In genomic region chr12:93094988-93095737, GRCh38 we compare ENCODE assay signal across 10 cellular contexts.
DNase-seq lines count a peak whose midpoint lies in the region; ATAC-seq and TF ChIP-seq lines count a peak whose summit lies in the region.
"Had no signal": no experiment of that assay in that cellular context is flagged by ENCODE, and none has a peak within 500 bp of the region (broad histone marks: within the 10 kb centered on the region; RNA-seq: fewer than 3 reads in every experiment).

No MANE protein-coding gene starts in this region.

- peaks cover 6 to 14% of the 10 kb centered on the region in 2 donors for H3K4me1 Mint-ChIP-seq in effector memory CD8-positive, alpha-beta T cell (ENCODE audit: low read depth in 2 of 2)
- peaks cover 2% of the 10 kb centered on the region for H3K4me1 Mint-ChIP-seq in neural progenitor cell

- H3K79me2 ChIP-seq in neural progenitor cell (ENCODE audit: low read depth) = no peaks in the 10 kb centered on the region

- ATAC-seq in GM18505 (IDR thresholded peaks at IDR 0.05; ENCODE audit: unreplicated experiment) (peak; percentile 75), GM21423 (IDR thresholded peaks at IDR 0.05; ENCODE audit: unreplicated experiment) (peak; percentile 90), HG03354 (IDR thresholded peaks at IDR 0.05; ENCODE audit: poor library complexity, severe bottlenecking, unreplicated experiment) (peak; percentile 94), foreskin keratinocyte (no peak)
- ATAC-seq in effector memory CD8-positive, alpha-beta T cell (replicated peaks) = peak; percentile 47

- H3K4me2 ChIP-seq in neural progenitor cell = no peak overlapping the region
- H3K4me2 ChIP-seq: PC-9 had no signal

- H3K27ac Mint-ChIP-seq in effector memory CD8-positive, alpha-beta T cell = peak overlapping the region in 1 of 2 donors; percentile 55
- H3K27ac Mint-ChIP-seq in neural progenitor cell = no peak overlapping the region

- no peaks in the 10 kb centered on the region for H3K36me3 Mint-ChIP-seq in effector memory CD8-positive, alpha-beta T cell (ENCODE audit: insufficient read depth)
- H3K36me3 Mint-ChIP-seq in neural progenitor cell = no peaks in the 10 kb centered on the region

- H3K9me3 ChIP-seq in neural progenitor cell (ENCODE audit: low read depth) = no peaks in the 10 kb centered on the region

- H4K20me1 ChIP-seq in neural progenitor cell (ENCODE audit: low read depth) = no peaks in the 10 kb centered on the region

- H3K4me3 ChIP-seq in neural progenitor cell = no peak overlapping the region
- H3K4me3 ChIP-seq: PC-9 had no signal

- H3K36me3 ChIP-seq in neural progenitor cell = no peaks in the 10 kb centered on the region

- H3K9me3 Mint-ChIP-seq in effector memory CD8-positive, alpha-beta T cell = no peaks in the 10 kb centered on the region
- H3K9me3 Mint-ChIP-seq in neural progenitor cell = no peaks in the 10 kb centered on the region

- no peaks in the 10 kb centered on the region for H3K27me3 Mint-ChIP-seq in effector memory CD8-positive, alpha-beta T cell
- no peaks in the 10 kb centered on the region for H3K27me3 Mint-ChIP-seq in neural progenitor cell (ENCODE audit: insufficient read depth, low read depth)

- no peak for DNase-seq in effector memory CD8-positive, alpha-beta T cell
- no peak for DNase-seq in foreskin keratinocyte
- no peak for DNase-seq in neural progenitor cell (ENCODE audit: low spot score)
- no peak for DNase-seq in GM03348 (ENCODE audit: low spot score)
- DNase-seq in stimulated activated CD4-positive, alpha-beta T cell treated with anti-CD3 and anti-CD28 coated beads, Interleukin-2, amount 100 ng/mL, for 48 hours = no peak
- DNase-seq: activated naive CD4-positive, alpha-beta T cell treated with anti-CD3 and anti-CD28 coated beads, Interleukin-2, amount 50 U/mL, for 16 hours; PC-9 had no signal

- no peak overlapping the region for H3K27ac ChIP-seq in foreskin keratinocyte
- no peak overlapping the region for H3K27ac ChIP-seq in neural progenitor cell
- H3K27ac ChIP-seq: PC-9 had no signal

- no peak overlapping the region for H2AFZ ChIP-seq in neural progenitor cell (replicated peaks)
- H2AFZ ChIP-seq: PC-9 had no signal

- TF ChIP-seq CTCF in foreskin keratinocyte (conservative IDR thresholded peaks at IDR 0.05) (no peak), neural progenitor cell (IDR thresholded peaks at IDR 0.05) (no peak)

- H3K9ac ChIP-seq in neural progenitor cell = no peak overlapping the region

- H3K4me1 ChIP-seq in foreskin keratinocyte (peaks cover 7% of the 10 kb centered on the region), neural progenitor cell (no peaks in the 10 kb centered on the region)

- H3K4me3 Mint-ChIP-seq in effector memory CD8-positive, alpha-beta T cell = no peak overlapping the region
- H3K4me3 Mint-ChIP-seq in neural progenitor cell = no peak overlapping the region

- H3F3A ChIP-seq in neural progenitor cell (ENCODE audit: low read depth) = no peaks in the 10 kb centered on the region

- H3K27me3 ChIP-seq in foreskin keratinocyte (no peaks in the 10 kb centered on the region), neural progenitor cell (no peaks in the 10 kb centered on the region)

- peak; percentile 40 for TF ChIP-seq POLR2A in GM18505 (IDR thresholded peaks at IDR 0.05; ENCODE audit: borderline replicate concordance, extremely low read depth, insufficient read depth, insufficient read length)
